ENCODE assay signal across 24 cellular contexts in the genomic region with DNA sequence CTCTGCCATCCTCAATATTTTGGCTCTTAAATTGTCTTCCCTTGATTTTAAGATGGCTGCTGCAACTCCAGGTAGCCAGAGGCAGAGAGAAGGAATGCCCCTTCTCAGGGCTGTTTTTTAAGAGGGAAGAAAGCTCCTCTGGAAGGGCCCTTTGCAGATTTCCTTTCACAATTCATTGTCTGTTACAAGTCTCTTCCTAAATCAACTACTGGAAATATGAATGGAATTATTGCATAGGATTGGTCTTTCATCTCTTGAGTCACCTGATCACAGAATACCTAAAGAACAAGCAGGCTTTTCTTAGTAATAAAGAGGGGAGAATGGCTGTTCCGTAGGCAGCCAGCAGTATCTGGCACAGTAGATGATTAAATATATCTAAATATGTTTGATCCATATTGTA.
"Had no signal": no experiment of that assay in that cellular context is flagged by ENCODE, and none has a peak within 500 bp of the region (broad histone marks: within the 10 kb centered on the region; RNA-seq: fewer than 3 reads in every experiment).

No MANE protein-coding gene starts in this region.

- H3K36me3 ChIP-seq: colonic mucosa, lower lobe of right lung had no signal

- H3K4me3 ChIP-seq: colonic mucosa, esophagus squamous epithelium, gastrocnemius medialis, heart right ventricle, left lung, lower lobe of right lung, mucosa of descending colon had no signal

- H3K4me3 Mint-ChIP-seq: dendritic cell treated with granulocyte-macrophage colony-stimulating factor and Interleukin-4, amounts not matched to agents 40 ng/mL and 50 ng/mL, for 4 days; effector memory CD8-positive, alpha-beta T cell; endodermal cell; mesothelial cell of epicardium had no signal

- DNase-seq: colonic mucosa; cortex of kidney; effector CD8-positive, alpha-beta T cell; effector memory CD8-positive, alpha-beta T cell; endodermal cell; erythroblast; esophagus squamous epithelium; foreskin fibroblast; foreskin melanocyte; gastrocnemius medialis; glutamatergic neuron; head of caudate nucleus; heart right ventricle; hippocampal formation; left cardiac atrium; left lung; left ventricle myocardium superior; lower lobe of right lung; mesenchymal stem cell; mucosa of descending colon had no signal

- ATAC-seq: effector memory CD8-positive, alpha-beta T cell; esophagus mucosa; gastrocnemius medialis; heart right ventricle; left cardiac atrium; left lung; left ventricle myocardium superior; lower lobe of right lung; mucosa of descending colon had no signal

- H3K4me1 ChIP-seq: colonic mucosa, left lung, lower lobe of right lung had no signal

- H3K27me3 ChIP-seq: colonic mucosa, esophagus squamous epithelium, gastrocnemius medialis, heart right ventricle, left lung had no signal

- H3K9me3 Mint-ChIP-seq: dendritic cell treated with granulocyte-macrophage colony-stimulating factor and Interleukin-4, amounts not matched to agents 40 ng/mL and 50 ng/mL, for 4 days; effector memory CD8-positive, alpha-beta T cell; endodermal cell; mesothelial cell of epicardium had no signal

- H3K27ac Mint-ChIP-seq: dendritic cell treated with granulocyte-macrophage colony-stimulating factor and Interleukin-4, amounts not matched to agents 40 ng/mL and 50 ng/mL, for 4 days; endodermal cell; mesothelial cell of epicardium had no signal

- H3K27me3 Mint-ChIP-seq: dendritic cell treated with granulocyte-macrophage colony-stimulating factor and Interleukin-4, amounts not matched to agents 40 ng/mL and 50 ng/mL, for 4 days; effector memory CD8-positive, alpha-beta T cell had no signal

- H3K27ac ChIP-seq: colonic mucosa, epithelial cell of prostate, esophagus squamous epithelium, heart right ventricle, left lung, lower lobe of right lung had no signal

- H3K9me3 ChIP-seq: colonic mucosa, esophagus squamous epithelium, gastrocnemius medialis, heart right ventricle, left lung, lower lobe of right lung, mucosa of descending colon had no signal
